In genomic region chr11:68890490-68891231, GRCh38 we compare ENCODE assay signal across 10 cellular contexts. TPM values are rescaled to one million over a fixed set of nuclear protein-coding genes. Genes with fewer than 3 reads are reported as not detected.
DNase-seq lines count a peak whose midpoint lies in the region; ATAC-seq and TF ChIP-seq lines count a peak whose summit lies in the region.
"Had no signal": no experiment of that assay in that cellular context is flagged by ENCODE, and none has a peak within 500 bp of the region (broad histone marks: within the 10 kb centered on the region; RNA-seq: fewer than 3 reads in every experiment).

No MANE protein-coding gene starts in this region.

- no peak overlapping the region for H2BK120ac ChIP-seq in mesendoderm (ENCODE audit: low read depth, low read length)

- intact Hi-C loops in upper lobe of right lung (cut with DNase I) = no loop called here

- DNase-seq in NCI-H2081 (lab: John Stamatoyannopoulos, UW) (peak; percentile 76 to 83), NCI-H2081 treated with DMSO at 0.1 percent for 48 hours (lab: John Stamatoyannopoulos, UW) (no peak), endothelial cell (ENCODE audit: low spot score) (no peak), mesendoderm (no peak), upper lobe of right lung (no peak), SKM-1 (lab: John Stamatoyannopoulos, UW; ENCODE audit: unreplicated experiment) (no peak), progenitor cell of endocrine pancreas (ENCODE audit: low spot score, unreplicated experiment) (no peak)
- no peak for DNase-seq in stimulated activated CD4-positive, alpha-beta T cell treated with anti-CD3 and anti-CD28 coated beads, Interleukin-15, amount 100 ng/mL, for 24 hours

- H3K27ac Mint-ChIP-seq in endothelial cell (ENCODE audit: unreplicated experiment) (no peak overlapping the region), progenitor cell of endocrine pancreas (no peak overlapping the region)

- no peaks in the 10 kb centered on the region for H3K27me3 ChIP-seq in mesendoderm (ENCODE audit: insufficient read depth, low read length, poor library complexity)
- no peaks in the 10 kb centered on the region for H3K27me3 ChIP-seq in upper lobe of right lung
- H3K27me3 ChIP-seq: Peyer's patch had no signal

- H3K23ac ChIP-seq in mesendoderm (ENCODE audit: low read length) = no peak overlapping the region

- no peaks in the 10 kb centered on the region for H3K9me3 ChIP-seq in upper lobe of right lung
- H3K9me3 ChIP-seq: HAP-1, Peyer's patch had no signal

- H3K18ac ChIP-seq in mesendoderm (ENCODE audit: low read length) = no peak overlapping the region

- peak; percentile 4 for TF ChIP-seq CTCF in endothelial cell (IDR thresholded peaks at IDR 0.05; ENCODE audit: unreplicated experiment)
- TF ChIP-seq CTCF in upper lobe of right lung (IDR thresholded peaks at IDR 0.05) = no peak
- no peak for TF ChIP-seq CTCF in progenitor cell of endocrine pancreas (IDR thresholded peaks at IDR 0.05; ENCODE audit: unreplicated experiment)

- no peak overlapping the region for H3K4me3 Mint-ChIP-seq in endothelial cell (ENCODE audit: unreplicated experiment)
- H3K4me3 Mint-ChIP-seq in progenitor cell of endocrine pancreas (ENCODE audit: low read depth) = no peak overlapping the region

- H2BK15ac ChIP-seq in mesendoderm (replicated peaks; ENCODE audit: low read depth) = no peak overlapping the region

- H2BK5ac ChIP-seq in mesendoderm (ENCODE audit: low read length) = no peak overlapping the region

- H3K4me1 Mint-ChIP-seq in endothelial cell (ENCODE audit: unreplicated experiment) = no peaks in the 10 kb centered on the region
- H3K4me1 Mint-ChIP-seq in progenitor cell of endocrine pancreas (ENCODE audit: low read depth) = no peaks in the 10 kb centered on the region

- H4K8ac ChIP-seq in mesendoderm (ENCODE audit: low read depth, low read length) = no peak overlapping the region

- H3K9me3 Mint-ChIP-seq in endothelial cell (ENCODE audit: unreplicated experiment) (no peaks in the 10 kb centered on the region), progenitor cell of endocrine pancreas (ENCODE audit: low read depth) (no peaks in the 10 kb centered on the region)

- H3K36me3 Mint-ChIP-seq in endothelial cell (ENCODE audit: low read depth, unreplicated experiment) (peaks cover 6% of the 10 kb centered on the region), progenitor cell of endocrine pancreas (ENCODE audit: insufficient read depth) (peaks cover 11% of the 10 kb centered on the region)

- H3K4me1 ChIP-seq in mesendoderm (ENCODE audit: control insufficient read depth, low read depth, low read length) = peaks cover 4% of the 10 kb centered on the region
- H3K4me1 ChIP-seq in upper lobe of right lung = peaks cover 8% of the 10 kb centered on the region
- H3K4me1 ChIP-seq: HAP-1 had no signal

- H3K27me3 Mint-ChIP-seq in endothelial cell (ENCODE audit: unreplicated experiment) (peaks cover 2% of the 10 kb centered on the region), progenitor cell of endocrine pancreas (no peaks in the 10 kb centered on the region)

- H3K36me3 ChIP-seq in mesendoderm (ENCODE audit: control insufficient read depth, insufficient read depth, low read length) (peaks cover 9% of the 10 kb centered on the region), upper lobe of right lung (peaks cover 44% of the 10 kb centered on the region)

- H3K4ac ChIP-seq in mesendoderm (ENCODE audit: low read depth, low read length) = no peak overlapping the region

- peak; percentile 74 for ATAC-seq in upper lobe of right lung

- H3K79me2 ChIP-seq in mesendoderm (ENCODE audit: control insufficient read depth, insufficient read depth, low read length) = no peaks in the 10 kb centered on the region

- H3K27ac ChIP-seq in mesendoderm (ENCODE audit: low read depth, low read length) = no peak overlapping the region
- H3K27ac ChIP-seq in upper lobe of right lung = no peak overlapping the region

- H4K5ac ChIP-seq in mesendoderm (ENCODE audit: low read length) = no peak overlapping the region

- H3K4me3 ChIP-seq in mesendoderm (ENCODE audit: low read length) (no peak overlapping the region), upper lobe of right lung (no peak overlapping the region)
- H3K4me3 ChIP-seq: HAP-1, Peyer's patch had no signal

- H2AK5ac ChIP-seq in mesendoderm (ENCODE audit: low read length) = no peak overlapping the region

- H3K79me1 ChIP-seq in mesendoderm (ENCODE audit: low read length) = no peaks in the 10 kb centered on the region

- peak overlapping the region; percentile 25 for H3K56ac ChIP-seq in mesendoderm (ENCODE audit: low read length)

- no CpG with 5 or more reads among the region's 17 CpGs for WGBS in mesendoderm (ENCODE audit: extremely low coverage, insufficient coverage, low lambda C conversion rate)

- H3K4me2 ChIP-seq in mesendoderm (ENCODE audit: low read length) = no peak overlapping the region

- no peak overlapping the region for H3K9ac ChIP-seq in mesendoderm (ENCODE audit: low read length)

RNA-seq across cellular contexts. Expression of gene MRPL21, which starts 13.0 kb away (rescaled TPM):
- total RNA-seq in endothelial cell (ENCODE audit: unreplicated experiment) (54.4 TPM), upper lobe of right lung (36.3 TPM), progenitor cell of endocrine pancreas (51.4 and 54.0 TPM in 2 replicates)
- polyA plus RNA-seq in mesendoderm (2013, experiment 1 of 2) = 121 TPM
- polyA plus RNA-seq in mesendoderm (2013, experiment 2 of 2) = 127 TPM

RNA-seq across cellular contexts. Expression of gene IGHMBP2, which starts 13.0 kb away (rescaled TPM):
- 14.1 TPM for total RNA-seq in endothelial cell (ENCODE audit: unreplicated experiment)
- 7.1 TPM for polyA plus RNA-seq in mesendoderm (2013, experiment 1 of 2)
- polyA plus RNA-seq in mesendoderm (2013, experiment 2 of 2) = 7.1 TPM
- 20.3 TPM for total RNA-seq in upper lobe of right lung
- 30.6 and 30.8 TPM in 2 replicates for total RNA-seq in progenitor cell of endocrine pancreas

RNA-seq across cellular contexts. Expression of gene CPT1A, which starts 48.9 kb away (rescaled TPM):
- total RNA-seq in endothelial cell (ENCODE audit: unreplicated experiment) (0.36 TPM), upper lobe of right lung (76.4 TPM), progenitor cell of endocrine pancreas (3.8 and 5.7 TPM in 2 replicates)
- 9.0 TPM for polyA plus RNA-seq in mesendoderm (2013, experiment 1 of 2)
- 9.4 TPM for polyA plus RNA-seq in mesendoderm (2013, experiment 2 of 2)

Comparison
In these comparisons a context has a peak if more than half of its experiments do, and no peak if none do; other contexts are left out.
1. DNase-seq: peak in NCI-H2081 (2 of 2); none in NCI-H2081 treated with DMSO at 0.1 percent for 48 hours (single experiment), endothelial cell (single experiment), mesendoderm (single experiment), upper lobe of right lung (single experiment), SKM-1 (single experiment), progenitor cell of endocrine pancreas (single experiment) and stimulated activated CD4-positive, alpha-beta T cell treated with anti-CD3 and anti-CD28 coated beads, Interleukin-15, amount 100 ng/mL, for 24 hours (single experiment).
2. RNA of gene CPT1A, which starts 48.9 kb away (total RNA-seq): 76.4 TPM in upper lobe of right lung (single experiment); 3.8 to 5.7 TPM in progenitor cell of endocrine pancreas and 0.36 TPM in endothelial cell (single experiment); every median in the first group is over 10 times any median in the second.